ENCODE assay signal across 20 cellular contexts in genomic region chr1:42164551-42165420, GRCh38. TPM values are rescaled to one million over a fixed set of nuclear protein-coding genes. Genes with fewer than 3 reads are reported as not detected.
DNase-seq lines count a peak whose midpoint lies in the region; ATAC-seq, FAIRE-seq and TF ChIP-seq lines count a peak whose summit lies in the region.
"Had no signal": no experiment of that assay in that cellular context is flagged by ENCODE, and none has a peak within 500 bp of the region (broad histone marks: within the 10 kb centered on the region; RNA-seq: fewer than 3 reads in every experiment).

A gene with protein sequence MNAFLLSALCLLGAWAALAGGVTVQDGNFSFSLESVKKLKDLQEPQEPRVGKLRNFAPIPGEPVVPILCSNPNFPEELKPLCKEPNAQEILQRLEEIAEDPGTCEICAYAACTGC (minus strand): TSS chr1:42164745. CDS start chr1:42164712, 33 bp downstream.

- H4K20me1 ChIP-seq in GM23338 (replicated peaks; ENCODE audit: insufficient read depth), result no peaks in the 10 kb centered on the region

- H3K36me3 ChIP-seq in GM23338 (ENCODE audit: insufficient read depth) (no peaks in the 10 kb centered on the region), RWPE2 (ENCODE audit: low read depth) (no peaks in the 10 kb centered on the region), lung (ENCODE audit: control insufficient read depth in 2 of 2, insufficient read depth in 2 of 2, low read length in 2 of 2) (no peaks in the 10 kb centered on the region)

- WGBS in lung, 2 donors, result 79 to 87% methylated on average over 24 of the region's 24 CpGs

- ATAC-seq in GM23338, result no peak
- ATAC-seq in RWPE2 (ENCODE audit: low read depth), result no peak
- ATAC-seq in lung (ENCODE audit: insufficient read depth, low FRiP score), result no peak
- ATAC-seq in stimulated activated effector memory CD8-positive, alpha-beta T cell treated with anti-CD3 and anti-CD28 coated beads, Interleukin-12 subunit alpha, Interleukin-12 subunit beta, amount 100 ng/mL, for 72 hours, result peak; percentile 40
- ATAC-seq: T-cell had no signal

- no peaks in the 10 kb centered on the region for H3K9me3 ChIP-seq in RWPE2 (ENCODE audit: severe bottlenecking)
- H3K9me3 ChIP-seq in lung (ENCODE audit: control insufficient read depth in 2 of 2, insufficient read depth in 1 of 2, low read length in 1 of 2), result peaks cover 0 to 3% of the 10 kb centered on the region in 2 donors

- peaks cover 2% of the 10 kb centered on the region; the same call in 1 of the 3 replicates for H3K9me3 Mint-ChIP-seq in GM23338
- peaks cover 10% of the 10 kb centered on the region for H3K9me3 Mint-ChIP-seq in stimulated activated effector memory CD8-positive, alpha-beta T cell treated with anti-CD3 and anti-CD28 coated beads, Interleukin-12 subunit alpha, Interleukin-12 subunit beta, amount 100 ng/mL, for 72 hours
- H3K9me3 Mint-ChIP-seq: natural killer cell treated with Interleukin-12 subunit alpha and Interleukin-12 subunit beta and Interleukin-15 and Interleukin-18, amount 100 ng/mL, for 72 hours had no signal

- no peak within 1 kb of the TSS for H3K4me3 Mint-ChIP-seq in GM23338
- no peak within 1 kb of the TSS for H3K4me3 Mint-ChIP-seq in stimulated activated effector memory CD8-positive, alpha-beta T cell treated with anti-CD3 and anti-CD28 coated beads, Interleukin-12 subunit alpha, Interleukin-12 subunit beta, amount 100 ng/mL, for 72 hours
- H3K4me3 Mint-ChIP-seq: CD8-positive, alpha-beta memory T cell; immature natural killer cell; natural killer cell treated with Interleukin-12 subunit alpha and Interleukin-12 subunit beta and Interleukin-15 and Interleukin-18, amount 100 ng/mL, for 72 hours; T-cell had no signal

- no peak within 1 kb of the TSS for H3K27ac Mint-ChIP-seq in GM23338
- no peak within 1 kb of the TSS for H3K27ac Mint-ChIP-seq in stimulated activated effector memory CD8-positive, alpha-beta T cell treated with anti-CD3 and anti-CD28 coated beads, Interleukin-12 subunit alpha, Interleukin-12 subunit beta, amount 100 ng/mL, for 72 hours
- H3K27ac Mint-ChIP-seq: immature natural killer cell; natural killer cell treated with Interleukin-12 subunit alpha and Interleukin-12 subunit beta and Interleukin-15 and Interleukin-18, amount 100 ng/mL, for 72 hours; T-cell had no signal

- no peak for FAIRE-seq in urothelium cell line (lab: Jason Lieb, UNC)

- peak within 1 kb of the TSS; percentile 84; the same call in 1 of the 2 replicates for H2AFZ ChIP-seq in GM23338

- no peaks in the 10 kb centered on the region for H3K79me2 ChIP-seq in GM23338 (replicated peaks; ENCODE audit: insufficient read depth)

- no peaks in the 10 kb centered on the region for H3F3A ChIP-seq in GM23338 (replicated peaks; ENCODE audit: low read depth)

- no peaks in the 10 kb centered on the region; the same call in 1 of the 2 replicates for H3K27me3 ChIP-seq in GM23338 (ENCODE audit: insufficient read depth)
- H3K27me3 ChIP-seq in RWPE2 (ENCODE audit: insufficient read depth, poor library complexity, severe bottlenecking), result no peaks in the 10 kb centered on the region
- H3K27me3 ChIP-seq in lung (ENCODE audit: control insufficient read depth, insufficient read depth), result no peaks in the 10 kb centered on the region

- H3K4me1 ChIP-seq in GM23338 (ENCODE audit: insufficient read depth) (no peaks in the 10 kb centered on the region), RWPE2 (ENCODE audit: insufficient read depth, poor library complexity, severe bottlenecking) (peaks cover 11% of the 10 kb centered on the region), lung (ENCODE audit: control insufficient read depth in 2 of 2, insufficient read depth in 2 of 2, low read length in 2 of 2) (peaks cover 0 to 17% of the 10 kb centered on the region in 2 donors)

- TF ChIP-seq CTCF in GM23338 (conservative IDR thresholded peaks at IDR 0.05; ENCODE audit: low read depth in 2 of 2) (no peak), RWPE2 (IDR thresholded peaks at IDR 0.05; ENCODE audit: poor library complexity, severe bottlenecking) (no peak), lung (IDR thresholded peaks at IDR 0.05; ENCODE audit: control extremely low read depth, extremely low read depth) (no peak)

- H3K4me3 ChIP-seq in GM23338 (no peak within 1 kb of the TSS), RWPE2 (ENCODE audit: severe bottlenecking) (no peak within 1 kb of the TSS), lung (no peak within 1 kb of the TSS)
- H3K4me3 ChIP-seq: skin epidermis had no signal

- peaks cover 4% of the 10 kb centered on the region for H3K27me3 Mint-ChIP-seq in GM23338 (ENCODE audit: insufficient read depth, low read depth, poor library complexity)

- H3K4me1 Mint-ChIP-seq in GM23338, result peaks cover 4% of the 10 kb centered on the region
- H3K4me1 Mint-ChIP-seq in stimulated activated effector memory CD8-positive, alpha-beta T cell treated with anti-CD3 and anti-CD28 coated beads, Interleukin-12 subunit alpha, Interleukin-12 subunit beta, amount 100 ng/mL, for 72 hours, result peaks cover 7% of the 10 kb centered on the region
- H3K4me1 Mint-ChIP-seq: CD8-positive, alpha-beta memory T cell; T-cell had no signal

- DNase-seq in GM23338 (ENCODE audit: low spot score) (no peak), RWPE2 (ENCODE audit: low spot score) (no peak), lung (ENCODE audit: low spot score) (peak; percentile 24), hippocampal formation (lab: John Stamatoyannopoulos, UW) (no peak), DMS 273 (lab: John Stamatoyannopoulos, UW; ENCODE audit: unreplicated experiment) (no peak), urothelium cell line (ENCODE audit: low spot score) (no peak)
- DNase-seq in stimulated activated effector memory CD8-positive, alpha-beta T cell treated with anti-CD3 and anti-CD28 coated beads, Interleukin-12 subunit alpha, Interleukin-12 subunit beta, amount 100 ng/mL, for 72 hours (ENCODE audit: low spot score in 2 of 2), result no peak
- DNase-seq: activated T-cell treated with anti-CD3 and anti-CD28 coated beads for 4 hours; CD8-positive, alpha-beta memory T cell; glutamatergic neuron; immature natural killer cell; Karpas-422; SIG-M5; stimulated activated CD4-positive, alpha-beta T cell treated with anti-CD3 and anti-CD28 coated beads, Interleukin-4, amount 100 ng/mL, for 24 hours; T-cell had no signal

- H3K36me3 Mint-ChIP-seq in GM23338 (ENCODE audit: low read depth), result no peaks in the 10 kb centered on the region
- H3K36me3 Mint-ChIP-seq in stimulated activated effector memory CD8-positive, alpha-beta T cell treated with anti-CD3 and anti-CD28 coated beads, Interleukin-12 subunit alpha, Interleukin-12 subunit beta, amount 100 ng/mL, for 72 hours, result no peaks in the 10 kb centered on the region
- H3K36me3 Mint-ChIP-seq: T-cell had no signal

- no peak within 1 kb of the TSS for H3K27ac ChIP-seq in GM23338 (ENCODE audit: low read depth)
- peak within 1 kb of the TSS; percentile 34 for H3K27ac ChIP-seq in RWPE2 (ENCODE audit: poor library complexity, severe bottlenecking)
- peak within 1 kb of the TSS in 1 of 2 donors; percentile 37 for H3K27ac ChIP-seq in lung (ENCODE audit: low read depth in 1 of 2, low read length in 1 of 2)
- H3K27ac ChIP-seq: skin epidermis had no signal

- H3K4me2 ChIP-seq in GM23338, result no peak within 1 kb of the TSS

- H3K9me2 ChIP-seq in GM23338 (ENCODE audit: insufficient read depth), result no peaks in the 10 kb centered on the region

TF ChIP-seq in GM23338, 12 proteins besides CTCF, POLR2A, EP300 and RAD21:
- no peak for TF ChIP-seq STAT1 (IDR thresholded peaks at IDR 0.05; ENCODE audit: unreplicated experiment)
- no peak for TF ChIP-seq POLR2AphosphoS5 (IDR thresholded peaks at IDR 0.05; ENCODE audit: low read depth)
- no peak for TF ChIP-seq CREB1 (CRISPR knock-in tag; IDR thresholded peaks at IDR 0.05; ENCODE audit: low read depth)
TF ChIP-seq in GM23338: peak in this region for 0.

RNA-seq across cellular contexts. Expression of the gene that starts here (rescaled TPM):
- not detected in 2 replicates for total RNA-seq in GM23338 (2014; rRNA removed; shearing (Covaris generic))
- not detected in 2 replicates for polyA plus RNA-seq in GM23338 (2016; fragmentation: Nextera tagmentation; extraction: Ambion mirVana)
- total RNA-seq in lung, result not detected
- under 1 TPM; 0.28 to 0.29 TPM for polyA plus RNA-seq in lung
- total RNA-seq: CD8-positive, alpha-beta memory T cell; chondrocyte; fibroblast of lung; natural killer cell treated with Interleukin-12 subunit alpha and Interleukin-12 subunit beta and Interleukin-15 and Interleukin-18, amount 100 ng/mL, for 72 hours; posterior vena cava; T-cell had no signal
- polyA plus RNA-seq: CD8-positive, alpha-beta memory T cell; fibroblast of lung; immature natural killer cell had no signal

Comparison
In these comparisons a context has a peak if more than half of its experiments do, and no peak if none do; other contexts are left out.
1. Peak in DNase-seq in lung; RNA of the gene not detected or under 1 TPM.